8 cellular contexts compared by ENCODE assay signal in the genomic region with DNA sequence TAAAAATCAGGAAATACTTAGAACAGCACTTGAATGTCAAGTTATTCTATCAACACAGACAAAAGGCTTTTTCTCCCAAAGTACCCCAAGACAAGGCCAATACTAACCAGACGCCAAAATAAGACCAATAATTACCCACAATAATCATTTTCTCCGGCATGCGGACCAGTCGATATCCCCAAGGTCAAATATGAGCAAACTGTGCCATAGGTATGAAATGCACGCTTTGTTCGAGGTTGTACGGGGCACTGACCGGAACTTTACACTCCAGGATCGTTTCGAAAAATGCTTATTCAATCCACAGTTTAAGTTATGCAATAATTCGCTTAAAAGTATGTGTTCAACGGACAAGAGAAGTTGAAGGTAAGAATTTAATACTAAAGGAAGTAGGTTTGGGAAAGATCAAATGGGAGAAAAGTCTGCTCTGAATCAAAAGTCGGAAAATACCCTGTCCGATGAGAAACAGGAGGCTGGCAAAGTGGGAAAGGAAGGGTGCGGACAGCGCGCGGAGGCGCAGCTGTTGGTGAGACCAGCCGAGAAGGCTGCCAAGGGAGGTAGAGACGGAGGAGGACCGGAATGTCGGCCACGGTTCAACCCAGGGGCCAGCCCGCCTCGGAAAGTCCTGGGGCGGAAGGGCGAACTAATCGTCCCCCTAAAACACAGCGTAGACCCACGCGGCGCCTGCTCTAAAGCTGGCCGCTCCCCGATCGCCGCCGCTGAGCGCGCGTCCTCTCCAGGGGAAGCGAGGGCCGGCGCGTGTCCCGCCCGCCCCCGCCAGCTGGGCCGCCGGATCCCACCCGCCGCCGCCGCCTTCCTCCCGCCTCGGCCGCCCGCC. TPM values are rescaled to one million over a fixed set of nuclear protein-coding genes. Genes with fewer than 3 reads are reported as not detected.
DNase-seq lines count a peak whose midpoint lies in the region; ATAC-seq and TF ChIP-seq lines count a peak whose summit lies in the region.

No MANE protein-coding gene starts in this region.

- peak overlapping the region; percentile 93 to 99 (median 97) for H3K27ac Mint-ChIP-seq in CD4-positive, alpha-beta memory T cell
- H3K27ac Mint-ChIP-seq in activated naive CD8-positive, alpha-beta T cell = peak overlapping the region; percentile 97

- peak overlapping the region; percentile 92 to 99 (median 98) for H3K4me3 Mint-ChIP-seq in CD4-positive, alpha-beta memory T cell
- H3K4me3 Mint-ChIP-seq in activated naive CD8-positive, alpha-beta T cell = peak overlapping the region; percentile 99

- no peak overlapping the region for H3K9ac ChIP-seq in parathyroid adenoma

- no peaks in the 10 kb centered on the region for H3K36me3 ChIP-seq in CD4-positive, alpha-beta memory T cell (ENCODE audit: insufficient read depth, low read length)
- peaks cover 8% of the 10 kb centered on the region for H3K36me3 ChIP-seq in cardiac muscle cell
- no peaks in the 10 kb centered on the region for H3K36me3 ChIP-seq in parathyroid adenoma (ENCODE audit: control insufficient read depth, insufficient read depth, low read length)

- no peaks in the 10 kb centered on the region for H3K9me3 ChIP-seq in CD4-positive, alpha-beta memory T cell (ENCODE audit: control insufficient read depth in 1 of 2, low read length in 2 of 2)
- no peaks in the 10 kb centered on the region for H3K9me3 ChIP-seq in cardiac muscle cell (ENCODE audit: low read depth)
- H3K9me3 ChIP-seq in parathyroid adenoma (ENCODE audit: control insufficient read depth, low read length) = no peaks in the 10 kb centered on the region

- ATAC-seq in GM18867 (IDR thresholded peaks at IDR 0.05; ENCODE audit: unreplicated experiment) = peak; percentile 33
- ATAC-seq in HG03060 (IDR thresholded peaks at IDR 0.05; ENCODE audit: low read depth, unreplicated experiment) = peak; percentile 15

- CTCF ChIA-PET in CD4-positive, alpha-beta memory T cell (lab: Charles Lee; ENCODE audit: partially characterized antibody) = interaction anchor here (0.8 to 2.4 kb wide), 10 partner anchors 25 to 364 kb away, joined by 3 to 15 read pairs (median 6); a partner anchor contains a TSS

- DNase-seq in CD4-positive, alpha-beta memory T cell = peak in 1 of 5 donors; percentile 18
- DNase-seq in NCI-H2227 (lab: John Stamatoyannopoulos, UW; ENCODE audit: unreplicated experiment) (peak; percentile 89), cardiac muscle cell (ENCODE audit: low read depth in 1 of 2, low spot score in 1 of 2) (peak; percentile 14 to 78), UCSD-AML1 (lab: John Stamatoyannopoulos, UW; ENCODE audit: unreplicated experiment) (no peak)

- H3K4me1 ChIP-seq in CD4-positive, alpha-beta memory T cell (ENCODE audit: insufficient read depth, low read length) = peaks cover 54% of the 10 kb centered on the region
- H3K4me1 ChIP-seq in cardiac muscle cell (ENCODE audit: low read depth) (peaks cover 15% of the 10 kb centered on the region), parathyroid adenoma (peaks cover 4% of the 10 kb centered on the region)

- TF ChIP-seq CTCF in cardiac muscle cell (IDR thresholded peaks at IDR 0.05; ENCODE audit: low read depth, low read length) = no peak
- TF ChIP-seq CTCF in parathyroid adenoma (IDR thresholded peaks at IDR 0.05) = no peak

- peaks cover 0 to 2% (median 0%) of the 10 kb centered on the region in 8 donors for H3K9me3 Mint-ChIP-seq in CD4-positive, alpha-beta memory T cell
- peaks cover 12% of the 10 kb centered on the region for H3K9me3 Mint-ChIP-seq in activated naive CD8-positive, alpha-beta T cell (ENCODE audit: low read depth)

- H3K27me3 ChIP-seq in CD4-positive, alpha-beta memory T cell (ENCODE audit: insufficient read depth, low read length) = no peaks in the 10 kb centered on the region
- H3K27me3 ChIP-seq in cardiac muscle cell (no peaks in the 10 kb centered on the region), parathyroid adenoma (ENCODE audit: control insufficient read depth, insufficient read depth, low read length) (no peaks in the 10 kb centered on the region)

- peaks cover 2% of the 10 kb centered on the region for H3K79me2 ChIP-seq in parathyroid adenoma

- peak overlapping the region; percentile 88 for H3K4me2 ChIP-seq in parathyroid adenoma (ENCODE audit: low read length)

- H3K27ac ChIP-seq in CD4-positive, alpha-beta memory T cell (ENCODE audit: low read depth, low read length) = peak overlapping the region; percentile 81
- H3K27ac ChIP-seq in cardiac muscle cell (peak overlapping the region; percentile 92), parathyroid adenoma (peak overlapping the region; percentile 86)

- POLR2A ChIA-PET in CD4-positive, alpha-beta memory T cell (lab: Charles Lee; ENCODE audit: partially characterized antibody) = interaction anchor here (0.7 to 2.6 kb wide), 20 partner anchors 10 to 772 kb away, joined by 3 to 75 read pairs (median 4); a partner anchor contains a TSS

- peaks cover 32 to 63% (median 40%) of the 10 kb centered on the region in 4 donors for H3K4me1 Mint-ChIP-seq in CD4-positive, alpha-beta memory T cell
- peaks cover 57% of the 10 kb centered on the region for H3K4me1 Mint-ChIP-seq in activated naive CD8-positive, alpha-beta T cell (ENCODE audit: low read depth)

- peak overlapping the region; percentile 66 to 87 for H3K4me3 ChIP-seq in CD4-positive, alpha-beta memory T cell (ENCODE audit: low read length in 2 of 2)
- peak overlapping the region; percentile 63 for H3K4me3 ChIP-seq in cardiac muscle cell
- peak overlapping the region; percentile 93 for H3K4me3 ChIP-seq in parathyroid adenoma (ENCODE audit: low read depth, low read length)

- intact Hi-C loops in CD4-positive, alpha-beta memory T cell (cut with micrococcal nuclease) = loop anchor here (1.0 to 10.0 kb wide), 9 partner anchors 26 to 1199 kb away; a partner anchor contains a TSS

- peaks cover 4 to 31% of the 10 kb centered on the region in 2 donors for H3K36me3 Mint-ChIP-seq in CD4-positive, alpha-beta memory T cell
- H3K36me3 Mint-ChIP-seq in activated naive CD8-positive, alpha-beta T cell = peaks cover 11% of the 10 kb centered on the region

- peak overlapping the region; percentile 87 for H2AFZ ChIP-seq in parathyroid adenoma

- no peaks in the 10 kb centered on the region for H3K27me3 Mint-ChIP-seq in CD4-positive, alpha-beta memory T cell
- no peaks in the 10 kb centered on the region for H3K27me3 Mint-ChIP-seq in activated naive CD8-positive, alpha-beta T cell

RNA-seq across cellular contexts. Expression of a gene that starts 0.8 kb away (rescaled TPM):
- total RNA-seq in CD4-positive, alpha-beta memory T cell = 1 to 10 TPM; 1.7 to 3.4 TPM
- polyA plus RNA-seq in CD4-positive, alpha-beta memory T cell = under 1 TPM in 1 of 2 donors, not detected in 1; 0.72 TPM
- 1.2 and 2.1 TPM in 2 replicates for total RNA-seq in cardiac muscle cell
- 0.88 and 5.4 TPM in 2 replicates for polyA plus RNA-seq in cardiac muscle cell

RNA-seq across cellular contexts. Expression of a gene that starts 1.0 kb away (rescaled TPM):
- 10 to 100 TPM; 38.1 to 45.5 TPM for total RNA-seq in CD4-positive, alpha-beta memory T cell
- polyA plus RNA-seq in CD4-positive, alpha-beta memory T cell = 100 to 1,000 TPM; 205 to 250 TPM
- total RNA-seq in cardiac muscle cell = 154 and 227 TPM in 2 replicates
- polyA plus RNA-seq in cardiac muscle cell = 706 and 838 TPM in 2 replicates

RNA-seq across cellular contexts. Expression of a gene that starts 26.3 kb away (rescaled TPM):
- total RNA-seq in CD4-positive, alpha-beta memory T cell = 10 to 100 TPM; 41.7 to 46.2 TPM
- polyA plus RNA-seq in CD4-positive, alpha-beta memory T cell = 10 to 100 TPM; 55.9 to 77.1 TPM
- 51.6 and 65.4 TPM in 2 replicates for total RNA-seq in cardiac muscle cell
- polyA plus RNA-seq in cardiac muscle cell = 44.7 and 48.3 TPM in 2 replicates
